Comparison of ENCODE assay signal across 36 cellular contexts in the genomic region with DNA sequence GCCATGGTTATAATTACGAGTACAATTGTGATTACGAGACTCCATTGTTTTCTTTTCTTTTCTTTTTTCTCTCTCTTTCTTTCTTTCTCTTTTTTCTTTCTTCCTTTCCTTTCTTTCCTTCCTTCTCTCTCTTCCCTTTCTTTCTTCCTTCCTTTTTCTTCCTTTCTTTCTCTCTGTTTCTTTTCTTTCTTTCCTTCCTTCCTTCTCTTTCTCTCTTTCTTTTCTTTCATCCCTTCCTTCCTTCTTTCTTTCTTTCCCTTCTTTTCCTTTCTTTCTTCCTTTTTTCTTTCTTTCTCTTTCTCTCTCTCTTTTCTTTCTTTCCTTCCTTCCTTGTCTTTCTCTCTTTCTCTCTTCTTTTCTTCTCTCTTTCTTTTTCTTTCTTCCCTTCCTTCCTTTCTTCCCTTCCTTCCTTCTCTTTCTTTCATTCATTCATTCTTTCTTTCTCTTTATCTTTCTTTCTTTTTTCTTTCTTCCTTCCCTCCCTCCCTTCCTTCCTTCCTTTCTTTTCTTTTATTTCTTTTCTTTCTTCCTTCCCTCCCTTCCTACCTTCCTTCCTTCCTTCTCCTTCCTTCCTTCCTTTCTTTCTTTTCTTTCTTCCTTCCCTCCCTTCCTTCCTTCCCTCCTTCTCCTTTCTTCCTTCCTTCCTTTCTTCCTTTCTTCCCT. TPM values are rescaled to one million over a fixed set of nuclear protein-coding genes. Genes with fewer than 3 reads are reported as not detected.
"Had no signal": no experiment of that assay in that cellular context is flagged by ENCODE, and none has a peak within 500 bp of the region (broad histone marks: within the 10 kb centered on the region; RNA-seq: fewer than 3 reads in every experiment).

No MANE protein-coding gene starts in this region.

- H3K36me3 Mint-ChIP-seq: activated CD8-positive, alpha-beta memory T cell treated with anti-CD3 and anti-CD28 coated beads, Interleukin-2, amount 10 ng/mL, durations not matched to agents 7 days and 5 days; activated naive CD8-positive, alpha-beta T cell treated with anti-CD3 and anti-CD28 coated beads, Interleukin-2, amount 10 ng/mL, durations not matched to agents 7 days and 5 days had no signal

- H3K9ac ChIP-seq: SK-N-SH had no signal

- H3K27ac Mint-ChIP-seq: activated CD4-positive, alpha-beta memory T cell treated with anti-CD3 and anti-CD28 coated beads, Interleukin-2, amount 10 ng/mL, durations not matched to agents 7 days and 5 days; activated CD8-positive, alpha-beta memory T cell treated with anti-CD3 and anti-CD28 coated beads, Interleukin-2, amount 10 ng/mL, durations not matched to agents 7 days and 5 days; activated naive CD4-positive, alpha-beta T cell treated with anti-CD3 and anti-CD28 coated beads, Interleukin-2, amount 10 ng/mL, durations not matched to agents 7 days and 5 days; activated naive CD8-positive, alpha-beta T cell treated with anti-CD3 and anti-CD28 coated beads, Interleukin-2, amount 10 ng/mL, durations not matched to agents 7 days and 5 days; T-helper 1 cell treated with Interleukin-12 subunit alpha and Interleukin-12 subunit beta and Interleukin-4 antibody, amounts not matched to agents 30 μg/mL and 1 μg/mL, for 36 hours; T-helper 2 cell treated with Interferon-gamma antibody and Interleukin-4, amounts not matched to agents 5 μg/mL and 100 μg/mL, for 36 hours had no signal

- DNase-seq: activated CD4-positive, alpha-beta memory T cell treated with anti-CD3 and anti-CD28 coated beads, Interleukin-2, amount 10 ng/mL, durations not matched to agents 7 days and 5 days; activated CD4-positive, alpha-beta T cell treated with anti-CD3 and anti-CD28 coated beads for 1 hour; activated CD4-positive, alpha-beta T cell treated with anti-CD3 and anti-CD28 coated beads for 48 hours; activated CD4-positive, CD25-positive, alpha-beta regulatory T cell; activated CD8-positive, alpha-beta memory T cell treated with anti-CD3 and anti-CD28 coated beads for 24 hours; activated CD8-positive, alpha-beta memory T cell treated with anti-CD3 and anti-CD28 coated beads, Interleukin-2, amount 10 ng/mL, durations not matched to agents 7 days and 5 days; activated effector memory CD4-positive, alpha-beta T cell treated with Interleukin-2 at 50 U/mL for 16 hours; activated naive CD4-positive, alpha-beta T cell treated with anti-CD3 and anti-CD28 coated beads, Interleukin-2, amount 10 ng/mL, durations not matched to agents 7 days and 5 days; activated naive CD8-positive, alpha-beta T cell treated with anti-CD3 and anti-CD28 coated beads, Interleukin-2, amount 10 ng/mL, durations not matched to agents 7 days and 5 days; activated T-cell treated with anti-CD3 and anti-CD28 coated beads, Interleukin-2, amount 50 U/mL, for 48 hours; amygdala; MM.1S; MV-4-11; NCI-H1092; NCI-H146; NCI-H187; NCI-H2029 treated with DMSO at 0.1 percent for 48 hours; NCI-H2107; NCI-H2171; NCI-H510A; NCI-H526; NCI-H748 treated with DMSO at 0.1 percent for 48 hours; NK-92 treated with Interleukin-12 subunit alpha and Interleukin-12 subunit beta, amount 100 ng/mL, for 24 hours; PC-3; Peyer's patch; RPMI8226; SHP77 treated with DMSO at 0.1 percent for 48 hours; SK-N-SH had no signal

- H3K27me3 ChIP-seq: ascending aorta, SJSA1 had no signal

- ATAC-seq: activated CD8-positive, alpha-beta memory T cell treated with anti-CD3 and anti-CD28 coated beads, Interleukin-2, amount 10 ng/mL, durations not matched to agents 7 days and 5 days; PC-3 had no signal

- H3K9me3 Mint-ChIP-seq: activated CD4-positive, alpha-beta memory T cell treated with anti-CD3 and anti-CD28 coated beads, Interleukin-2, amount 10 ng/mL, durations not matched to agents 7 days and 5 days; activated naive CD4-positive, alpha-beta T cell treated with anti-CD3 and anti-CD28 coated beads, Interleukin-2, amount 10 ng/mL, durations not matched to agents 7 days and 5 days; central memory CD8-positive, alpha-beta T cell; T-helper 1 cell treated with Interleukin-12 subunit alpha and Interleukin-12 subunit beta and Interleukin-4 antibody, amounts not matched to agents 30 μg/mL and 1 μg/mL, for 36 hours; T-helper 2 cell treated with Interferon-gamma antibody and Interleukin-4, amounts not matched to agents 5 μg/mL and 100 μg/mL, for 36 hours had no signal

- H3K4me3 ChIP-seq: ascending aorta, cardiac muscle cell, Peyer's patch, SJSA1 had no signal

- H3K9me2 ChIP-seq: SK-N-SH had no signal

- H3K4me2 ChIP-seq: SK-N-SH had no signal

- H3K36me3 ChIP-seq: ascending aorta, cardiac muscle cell, Peyer's patch, SJSA1 had no signal

- H3K27ac ChIP-seq: ascending aorta, cardiac muscle cell, Peyer's patch, SJSA1 had no signal

- H3K9me3 ChIP-seq: ascending aorta, Peyer's patch, SJSA1, SK-N-SH had no signal

- FAIRE-seq: TTC549 had no signal

- H3K4me3 Mint-ChIP-seq: activated CD4-positive, alpha-beta memory T cell treated with anti-CD3 and anti-CD28 coated beads, Interleukin-2, amount 10 ng/mL, durations not matched to agents 7 days and 5 days; activated CD8-positive, alpha-beta memory T cell treated with anti-CD3 and anti-CD28 coated beads, Interleukin-2, amount 10 ng/mL, durations not matched to agents 7 days and 5 days; activated naive CD4-positive, alpha-beta T cell treated with anti-CD3 and anti-CD28 coated beads, Interleukin-2, amount 10 ng/mL, durations not matched to agents 7 days and 5 days; activated naive CD8-positive, alpha-beta T cell treated with anti-CD3 and anti-CD28 coated beads, Interleukin-2, amount 10 ng/mL, durations not matched to agents 7 days and 5 days; central memory CD8-positive, alpha-beta T cell; T-helper 1 cell treated with Interleukin-12 subunit alpha and Interleukin-12 subunit beta and Interleukin-4 antibody, amounts not matched to agents 30 μg/mL and 1 μg/mL, for 36 hours; T-helper 2 cell treated with Interferon-gamma antibody and Interleukin-4, amounts not matched to agents 5 μg/mL and 100 μg/mL, for 36 hours had no signal

RNA-seq across cellular contexts. Expression of gene NTN1, which starts 14.1 kb away (rescaled TPM):
- total RNA-seq: activated CD4-positive, alpha-beta memory T cell treated with anti-CD3 and anti-CD28 coated beads, Interleukin-2, amount 10 ng/mL, durations not matched to agents 7 days and 5 days had no signal

RNA-seq across cellular contexts. Expression of gene PIK3R5, which starts 41.7 kb away (rescaled TPM):
- total RNA-seq: LHCN-M2, PC-3, SJSA1 had no signal
- polyA plus RNA-seq: SK-N-SH had no signal
